In the genomic region with DNA sequence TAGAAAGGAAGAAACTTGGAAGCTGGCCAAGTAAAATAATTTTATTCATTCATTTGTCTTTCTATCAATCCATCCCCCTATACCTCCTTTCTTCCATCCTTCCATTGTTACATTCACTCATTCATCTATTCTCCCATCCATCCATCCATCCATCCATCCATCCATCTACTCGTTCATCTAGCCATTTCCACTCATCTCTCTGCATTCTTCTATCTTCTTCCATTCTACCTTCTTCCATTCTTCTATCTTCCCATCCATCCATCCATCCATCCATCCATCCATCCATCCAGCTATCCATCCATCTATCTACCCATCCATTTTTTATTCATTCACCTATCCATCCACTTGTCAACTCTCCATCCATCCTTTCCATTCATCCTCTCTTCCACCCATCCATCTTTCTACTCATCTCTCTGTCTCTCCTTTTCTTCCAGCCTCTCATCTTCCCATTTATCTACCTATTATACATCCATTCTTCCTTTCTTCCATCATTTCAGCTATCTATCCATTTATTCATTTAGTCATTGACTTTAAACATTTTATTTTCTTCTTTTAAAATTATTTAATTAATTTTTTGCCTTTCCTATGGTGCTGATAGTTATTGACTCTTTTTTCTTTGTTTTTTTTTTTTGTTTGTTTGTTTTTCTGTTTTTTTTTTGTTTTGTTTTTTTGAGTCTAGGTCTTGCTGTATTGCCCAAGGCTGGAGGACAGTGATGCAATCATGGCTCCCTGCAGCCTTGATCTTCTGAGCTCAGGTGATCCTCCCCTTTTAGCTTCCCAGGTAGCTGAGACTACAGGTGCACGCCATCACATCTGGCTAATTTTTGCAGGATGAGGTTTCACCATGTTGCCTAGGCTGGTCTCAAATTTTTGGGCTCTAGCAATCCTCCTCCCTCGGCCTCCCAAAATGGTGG, we compare ENCODE assay signal across 1 cellular context.
TF ChIP-seq lines count a peak whose summit lies in the region.

No MANE protein-coding gene starts in this region.

TF ChIP-seq in K562, 482 proteins besides CTCF, POLR2A, EP300 and RAD21 (continued from another document):
- TF ChIP-seq U2AF2 (optimal IDR thresholded peaks at IDR 0.05; ENCODE audit: low read depth, low read length) (no peak), ETV1 (tag; conservative IDR thresholded peaks at IDR 0.05; ENCODE audit: low read depth) (no peak), ZNF445 (CRISPR knock-in tag; IDR thresholded peaks at IDR 0.05; ENCODE audit: low read depth) (no peak), NFIC (IDR thresholded peaks at IDR 0.05) (peak; percentile 70), HDAC1 (IDR thresholded peaks at IDR 0.05) (0 out of 4 replicates have a peak, but pooled peaks of 1 of the 2 experiments have one; percentile 14), CEBPB (tag; IDR thresholded peaks at IDR 0.05) (peak; percentile 44; the same call in 1 of the 2 replicates), NFIX (CRISPR knock-in tag; IDR thresholded peaks at IDR 0.05; ENCODE audit: low read depth) (peak; percentile 25; the same call in 1 of the 2 replicates), CEBPG (CRISPR knock-in tag; IDR thresholded peaks at IDR 0.05) (no peak), CEBPG (tag; conservative IDR thresholded peaks at IDR 0.05 in 1 of 2, IDR thresholded peaks at IDR 0.05 in 1 of 2) (peak; percentile 56 to 57; a peak in 3 of 4 replicates)
- TF ChIP-seq, protein P1, sequence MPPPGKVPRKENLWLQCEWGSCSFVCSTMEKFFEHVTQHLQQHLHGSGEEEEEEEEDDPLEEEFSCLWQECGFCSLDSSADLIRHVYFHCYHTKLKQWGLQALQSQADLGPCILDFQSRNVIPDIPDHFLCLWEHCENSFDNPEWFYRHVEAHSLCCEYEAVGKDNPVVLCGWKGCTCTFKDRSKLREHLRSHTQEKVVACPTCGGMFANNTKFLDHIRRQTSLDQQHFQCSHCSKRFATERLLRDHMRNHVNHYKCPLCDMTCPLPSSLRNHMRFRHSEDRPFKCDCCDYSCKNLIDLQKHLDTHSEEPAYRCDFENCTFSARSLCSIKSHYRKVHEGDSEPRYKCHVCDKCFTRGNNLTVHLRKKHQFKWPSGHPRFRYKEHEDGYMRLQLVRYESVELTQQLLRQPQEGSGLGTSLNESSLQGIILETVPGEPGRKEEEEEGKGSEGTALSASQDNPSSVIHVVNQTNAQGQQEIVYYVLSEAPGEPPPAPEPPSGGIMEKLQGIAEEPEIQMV (tag; conservative IDR thresholded peaks at IDR 0.05; ENCODE audit: low read depth), result no peak
- TF ChIP-seq, protein P2, sequence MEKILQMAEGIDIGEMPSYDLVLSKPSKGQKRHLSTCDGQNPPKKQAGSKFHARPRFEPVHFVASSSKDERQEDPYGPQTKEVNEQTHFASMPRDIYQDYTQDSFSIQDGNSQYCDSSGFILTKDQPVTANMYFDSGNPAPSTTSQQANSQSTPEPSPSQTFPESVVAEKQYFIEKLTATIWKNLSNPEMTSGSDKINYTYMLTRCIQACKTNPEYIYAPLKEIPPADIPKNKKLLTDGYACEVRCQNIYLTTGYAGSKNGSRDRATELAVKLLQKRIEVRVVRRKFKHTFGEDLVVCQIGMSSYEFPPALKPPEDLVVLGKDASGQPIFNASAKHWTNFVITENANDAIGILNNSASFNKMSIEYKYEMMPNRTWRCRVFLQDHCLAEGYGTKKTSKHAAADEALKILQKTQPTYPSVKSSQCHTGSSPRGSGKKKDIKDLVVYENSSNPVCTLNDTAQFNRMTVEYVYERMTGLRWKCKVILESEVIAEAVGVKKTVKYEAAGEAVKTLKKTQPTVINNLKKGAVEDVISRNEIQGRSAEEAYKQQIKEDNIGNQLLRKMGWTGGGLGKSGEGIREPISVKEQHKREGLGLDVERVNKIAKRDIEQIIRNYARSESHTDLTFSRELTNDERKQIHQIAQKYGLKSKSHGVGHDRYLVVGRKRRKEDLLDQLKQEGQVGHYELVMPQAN (IDR thresholded peaks at IDR 0.05; ENCODE audit: borderline replicate concordance), result peak; percentile 33; the same call in 1 of the 2 replicates
TF ChIP-seq in K562: peak in this region for 7.
